Comparison of ENCODE assay signal across 8 cellular contexts in genomic region chr2:191666733-191667132, GRCh38. TPM values are rescaled to one million over a fixed set of nuclear protein-coding genes. Genes with fewer than 3 reads are reported as not detected.
DNase-seq lines count a peak whose midpoint lies in the region; ATAC-seq and TF ChIP-seq lines count a peak whose summit lies in the region.

No MANE protein-coding gene starts in this region.

- peaks cover 8% of the 10 kb centered on the region for H3K9me3 Mint-ChIP-seq in activated CD4-positive, alpha-beta T cell treated with anti-CD3 and anti-CD28 coated beads, Interleukin-2, amount 10 ng/mL, durations not matched to agents 24 days and 14 days
- peaks cover 8% of the 10 kb centered on the region for H3K9me3 Mint-ChIP-seq in stimulated activated naive CD8-positive, alpha-beta T cell treated with anti-CD3 and anti-CD28 coated beads, Interleukin-15, Interleukin-2, amounts not matched to agents 100 ng/mL and 50 ng/mL, for 24 hours

- in situ Hi-C loops in GM13976 (cut with MboI; ENCODE audit: low sequenced_read_pairs, unreplicated experiment), result no loop called here

- no peak for TF ChIP-seq CTCF in GM13976 (IDR thresholded peaks at IDR 0.05; ENCODE audit: borderline replicate concordance, control extremely low read depth, extremely low read depth, insufficient read depth, missing control alignments)

- peaks cover 3% of the 10 kb centered on the region for H3K36me3 Mint-ChIP-seq in activated CD4-positive, alpha-beta T cell treated with anti-CD3 and anti-CD28 coated beads, Interleukin-2, amount 10 ng/mL, durations not matched to agents 24 days and 14 days (ENCODE audit: low read depth)
- no peaks in the 10 kb centered on the region for H3K36me3 Mint-ChIP-seq in T-helper 17 cell (ENCODE audit: low read depth)
- no peaks in the 10 kb centered on the region for H3K36me3 Mint-ChIP-seq in stimulated activated naive CD8-positive, alpha-beta T cell treated with anti-CD3 and anti-CD28 coated beads, Interleukin-15, Interleukin-2, amounts not matched to agents 100 ng/mL and 50 ng/mL, for 24 hours (ENCODE audit: low read depth)

- intact Hi-C loops in activated CD4-positive, alpha-beta T cell treated with anti-CD3 and anti-CD28 coated beads, Interleukin-2, amount 10 ng/mL, durations not matched to agents 24 days and 14 days (cut with micrococcal nuclease), result loop anchor here (1.0 kb wide), 1 partner anchor 9 kb away; no protein-coding TSS in a partner anchor

- H3K4me3 Mint-ChIP-seq in activated CD4-positive, alpha-beta T cell treated with anti-CD3 and anti-CD28 coated beads, Interleukin-2, amount 10 ng/mL, durations not matched to agents 24 days and 14 days, result no peak overlapping the region
- peak overlapping the region; percentile 13 for H3K4me3 Mint-ChIP-seq in T-helper 17 cell
- no peak overlapping the region for H3K4me3 Mint-ChIP-seq in stimulated activated naive CD8-positive, alpha-beta T cell treated with anti-CD3 and anti-CD28 coated beads, Interleukin-15, Interleukin-2, amounts not matched to agents 100 ng/mL and 50 ng/mL, for 24 hours

- ATAC-seq in HG03060 (IDR thresholded peaks at IDR 0.05; ENCODE audit: low read depth, unreplicated experiment), result peak; percentile 46
- ATAC-seq in T-helper 17 cell, result peak; percentile 72

- peaks cover 21% of the 10 kb centered on the region for H3K4me1 Mint-ChIP-seq in activated CD4-positive, alpha-beta T cell treated with anti-CD3 and anti-CD28 coated beads, Interleukin-2, amount 10 ng/mL, durations not matched to agents 24 days and 14 days
- H3K4me1 Mint-ChIP-seq in T-helper 17 cell, result peaks cover 6% of the 10 kb centered on the region
- H3K4me1 Mint-ChIP-seq in stimulated activated naive CD8-positive, alpha-beta T cell treated with anti-CD3 and anti-CD28 coated beads, Interleukin-15, Interleukin-2, amounts not matched to agents 100 ng/mL and 50 ng/mL, for 24 hours (ENCODE audit: low read depth), result peaks cover 27% of the 10 kb centered on the region

- H3K27ac Mint-ChIP-seq in activated CD4-positive, alpha-beta T cell treated with anti-CD3 and anti-CD28 coated beads, Interleukin-2, amount 10 ng/mL, durations not matched to agents 24 days and 14 days, result peak overlapping the region; percentile 46
- peak overlapping the region; percentile 24 for H3K27ac Mint-ChIP-seq in T-helper 17 cell
- peak overlapping the region; percentile 18 for H3K27ac Mint-ChIP-seq in stimulated activated naive CD8-positive, alpha-beta T cell treated with anti-CD3 and anti-CD28 coated beads, Interleukin-15, Interleukin-2, amounts not matched to agents 100 ng/mL and 50 ng/mL, for 24 hours

- no peaks in the 10 kb centered on the region for H3K9me3 ChIP-seq in T-helper 17 cell (ENCODE audit: control insufficient read depth, low read length, poor library complexity, severe bottlenecking)

- no peaks in the 10 kb centered on the region for H3K27me3 Mint-ChIP-seq in activated CD4-positive, alpha-beta T cell treated with anti-CD3 and anti-CD28 coated beads, Interleukin-2, amount 10 ng/mL, durations not matched to agents 24 days and 14 days
- no peaks in the 10 kb centered on the region for H3K27me3 Mint-ChIP-seq in T-helper 17 cell
- no peaks in the 10 kb centered on the region for H3K27me3 Mint-ChIP-seq in stimulated activated naive CD8-positive, alpha-beta T cell treated with anti-CD3 and anti-CD28 coated beads, Interleukin-15, Interleukin-2, amounts not matched to agents 100 ng/mL and 50 ng/mL, for 24 hours

- DNase-seq in activated CD4-positive, alpha-beta T cell treated with anti-CD3 and anti-CD28 coated beads, Interleukin-2, amount 10 ng/mL, durations not matched to agents 24 days and 14 days, result no peak
- DNase-seq in activated CD4-positive, alpha-beta T cell treated with anti-CD3 and anti-CD28 coated beads for 4 hours, result no peak
- DNase-seq in T-helper 17 cell (no peak), NCI-H446 (lab: John Stamatoyannopoulos, UW) (no peak), NCI-H2196 (lab: John Stamatoyannopoulos, UW; ENCODE audit: unreplicated experiment) (no peak), GM13976 (ENCODE audit: low spot score) (no peak)

RNA-seq across cellular contexts. Expression of gene NABP1, which starts 11.2 kb away (rescaled TPM):
- 50.7 and 53.1 TPM in 2 replicates for total RNA-seq in activated CD4-positive, alpha-beta T cell treated with anti-CD3 and anti-CD28 coated beads, Interleukin-2, amount 10 ng/mL, durations not matched to agents 24 days and 14 days
- 10 to 100 TPM; 61.9 to 71.6 TPM for total RNA-seq in T-helper 17 cell
